In genomic region chr3:136250226-136250861, GRCh38 we compare ENCODE assay signal across 1 cellular context.
A peak's percentile ranks its signal among the peaks of the same experiment; 100 is the strongest.
TF ChIP-seq lines count a peak whose summit lies in the region.

Gene PCCB (plus strand): TSS chr3:136250340. CDS start chr3:136250376, 36 bp downstream.

TF ChIP-seq in HepG2, 621 proteins besides CTCF, POLR2A, EP300 and RAD21 (continued from another document and continues in another):
- TF ChIP-seq E2F5 (CRISPR knock-in tag; conservative IDR thresholded peaks at IDR 0.05) = no peak
- TF ChIP-seq PRDM4 (CRISPR knock-in tag; IDR thresholded peaks at IDR 0.05; ENCODE audit: borderline replicate concordance) = no peak
- TF ChIP-seq KAT7 (CRISPR knock-in tag; IDR thresholded peaks at IDR 0.05; ENCODE audit: borderline replicate concordance) = no peak
- peak; percentile 84 for TF ChIP-seq CBFB (CRISPR knock-in tag; IDR thresholded peaks at IDR 0.05)
- TF ChIP-seq TIGD3 (CRISPR knock-in tag; IDR thresholded peaks at IDR 0.05; ENCODE audit: borderline replicate concordance) = no peak; the same call in 1 of the 2 replicates
- no peak for TF ChIP-seq ZNF644 (CRISPR knock-in tag; IDR thresholded peaks at IDR 0.05; ENCODE audit: low read depth)
- no peak for TF ChIP-seq ZNF180 (CRISPR knock-in tag; IDR thresholded peaks at IDR 0.05; ENCODE audit: borderline replicate concordance, low read depth)
- no peak for TF ChIP-seq ZNF800 (CRISPR knock-in tag; IDR thresholded peaks at IDR 0.05)
- TF ChIP-seq ZNF619 (CRISPR knock-in tag; IDR thresholded peaks at IDR 0.05) = no peak
- no peak; the same call in 1 of the 2 replicates for TF ChIP-seq ZNF335 (CRISPR knock-in tag; IDR thresholded peaks at IDR 0.05)
- TF ChIP-seq ZFP37 (CRISPR knock-in tag; IDR thresholded peaks at IDR 0.05; ENCODE audit: borderline replicate concordance) = 0 out of 2 replicates have a peak, but pooled peaks have one; percentile 10
- peak; percentile 74; the same call in 1 of the 2 replicates for TF ChIP-seq ZNF710 (CRISPR knock-in tag; IDR thresholded peaks at IDR 0.05; ENCODE audit: borderline replicate concordance)
- TF ChIP-seq TRIM22 (IDR thresholded peaks at IDR 0.05) = no peak
- 0 out of 2 replicates have a peak, but pooled peaks have one; percentile 13 for TF ChIP-seq ARID2 (CRISPR knock-in tag; IDR thresholded peaks at IDR 0.05; ENCODE audit: borderline replicate concordance)
- TF ChIP-seq ZNF547 (CRISPR knock-in tag; IDR thresholded peaks at IDR 0.05) = peak; percentile 73
- TF ChIP-seq HOXA5 (CRISPR knock-in tag; IDR thresholded peaks at IDR 0.05) = peak; percentile 75; the same call in 1 of the 2 replicates
- no peak for TF ChIP-seq ZNF589 (CRISPR knock-in tag; conservative IDR thresholded peaks at IDR 0.05)
- no peak for TF ChIP-seq ZNF766 (CRISPR knock-in tag; IDR thresholded peaks at IDR 0.05; ENCODE audit: borderline replicate concordance)
- 0 out of 2 replicates have a peak, but pooled peaks have one; percentile 14 for TF ChIP-seq ZNF510 (CRISPR knock-in tag; IDR thresholded peaks at IDR 0.05; ENCODE audit: low read depth)
- TF ChIP-seq ZNF350 (CRISPR knock-in tag; IDR thresholded peaks at IDR 0.05; ENCODE audit: borderline replicate concordance, low read depth) = peak; percentile 79
- TF ChIP-seq SRY (CRISPR knock-in tag; IDR thresholded peaks at IDR 0.05) = peak; percentile 89
- peak; percentile 59 for TF ChIP-seq DBP (CRISPR knock-in tag; IDR thresholded peaks at IDR 0.05; ENCODE audit: not compliant biosample characterization)
- TF ChIP-seq RORA (CRISPR knock-in tag; IDR thresholded peaks at IDR 0.05) = no peak; the same call in 1 of the 2 replicates
- TF ChIP-seq NBN (conservative IDR thresholded peaks at IDR 0.05) = no peak
- TF ChIP-seq SRSF4 (IDR thresholded peaks at IDR 0.05; ENCODE audit: low read depth, low read length, poor library complexity, severe bottlenecking) = no peak
- peak; percentile 84; the same call in 1 of the 2 replicates for TF ChIP-seq ZNF160 (CRISPR knock-in tag; IDR thresholded peaks at IDR 0.05)
- 0 out of 2 replicates have a peak, but pooled peaks have one; percentile 16 for TF ChIP-seq JUN (CRISPR knock-in tag; IDR thresholded peaks at IDR 0.05)
- TF ChIP-seq DMAP1 (CRISPR knock-in tag; IDR thresholded peaks at IDR 0.05) = peak; percentile 84
- TF ChIP-seq DRAP1 (CRISPR knock-in tag; IDR thresholded peaks at IDR 0.05) = peak; percentile 94
- peak; percentile 91; the same call in 1 of the 2 replicates for TF ChIP-seq ZNF138 (CRISPR knock-in tag; IDR thresholded peaks at IDR 0.05; ENCODE audit: low read depth)
- TF ChIP-seq LRRFIP1 (CRISPR knock-in tag; conservative IDR thresholded peaks at IDR 0.05) = no peak
- peak; percentile 73 for TF ChIP-seq ZNF746 (CRISPR knock-in tag; IDR thresholded peaks at IDR 0.05)
- peak; percentile 47 for TF ChIP-seq ZGPAT (CRISPR knock-in tag; IDR thresholded peaks at IDR 0.05)
- peak; percentile 75 for TF ChIP-seq YEATS4 (CRISPR knock-in tag; IDR thresholded peaks at IDR 0.05; ENCODE audit: borderline replicate concordance)
- no peak for TF ChIP-seq CREB3 (CRISPR knock-in tag; IDR thresholded peaks at IDR 0.05)
- no peak; the same call in none of the 2 replicates for TF ChIP-seq ZMYM3 (CRISPR knock-in tag; IDR thresholded peaks at IDR 0.05)
- no peak for TF ChIP-seq ZNF143 (CRISPR knock-in tag; IDR thresholded peaks at IDR 0.05)
- TF ChIP-seq ZNF7 (CRISPR knock-in tag; IDR thresholded peaks at IDR 0.05) = no peak
- no peak for TF ChIP-seq MLXIP (CRISPR knock-in tag; IDR thresholded peaks at IDR 0.05; ENCODE audit: borderline replicate concordance)
- TF ChIP-seq ZNF451 (CRISPR knock-in tag; IDR thresholded peaks at IDR 0.05) = peak; percentile 92
- TF ChIP-seq ZNF839 (CRISPR knock-in tag; IDR thresholded peaks at IDR 0.05; ENCODE audit: borderline replicate concordance) = peak; percentile 82; the same call in 1 of the 2 replicates
